In genomic region chr22:23402275-23403151, GRCh38 we compare ENCODE assay signal across 8 cellular contexts.
A peak's percentile ranks its signal among the peaks of the same experiment; 100 is the strongest.
DNase-seq lines count a peak whose midpoint lies in the region; TF ChIP-seq lines count a peak whose summit lies in the region.

No MANE protein-coding gene starts in this region.

- no peak overlapping the region for H3K27ac ChIP-seq in tibial artery

- peaks cover 0 to 12% (median 6%) of the 10 kb centered on the region in 4 donors for H3K4me1 ChIP-seq in tibial artery

- DNase-seq in DMS53 (lab: John Stamatoyannopoulos, UW) = peak; percentile 87
- DNase-seq in HFF-Myc (ENCODE audit: extremely low read depth, low read depth) = no peak
- peak; percentile 78 for DNase-seq in NCI-H2227 treated with DMSO at 0.1 percent for 48 hours (lab: John Stamatoyannopoulos, UW)
- DNase-seq in activated T-cell treated with anti-CD3 and anti-CD28 coated beads, Interleukin-2, amount 50 U/mL, for 1 hour = peak; percentile 58
- peak; percentile 53 for DNase-seq in fibroblast of pulmonary artery (ENCODE audit: low read depth)
- DNase-seq in tibial artery = peak in 1 of 2 donors; percentile 59
- DNase-seq in effector CD4-positive, alpha-beta T cell = no peak

- H3K4me3 Mint-ChIP-seq in nephron = peak overlapping the region; percentile 72 to 82 (median 74)

- H3K9me3 ChIP-seq in tibial artery = no peaks in the 10 kb centered on the region

- no peak overlapping the region for H3K4me3 ChIP-seq in HFF-Myc (replicated peaks; ENCODE audit: low read depth, low read length)
- no peak overlapping the region for H3K4me3 ChIP-seq in fibroblast of pulmonary artery (replicated peaks; ENCODE audit: low read depth, low read length)
- H3K4me3 ChIP-seq in tibial artery = peak overlapping the region; percentile 19 to 40

- intact Hi-C loops in tibial artery (cut with DNase I; ENCODE audit: low total_unique reads) = no loop called here

- H3K27me3 ChIP-seq in tibial artery = peaks cover 0 to 50% of the 10 kb centered on the region in 2 donors

- no peaks in the 10 kb centered on the region for H3K9me3 Mint-ChIP-seq in nephron

- TF ChIP-seq CTCF in HFF-Myc (IDR thresholded peaks at IDR 0.05; ENCODE audit: low read depth, low read length, missing control alignments) = peak; percentile 49
- TF ChIP-seq CTCF in fibroblast of pulmonary artery (IDR thresholded peaks at IDR 0.05; ENCODE audit: low read length, missing control alignments) = peak; percentile 37
- TF ChIP-seq CTCF in nephron (IDR thresholded peaks at IDR 0.05; ENCODE audit: unreplicated experiment in 3 of 3) = peak; percentile 74 to 76 (median 76)
- peak in 1 of 2 experiments; percentile 28 for TF ChIP-seq CTCF in tibial artery (IDR thresholded peaks at IDR 0.05)

- no peaks in the 10 kb centered on the region for H3K27me3 Mint-ChIP-seq in nephron (ENCODE audit: low read depth)

- H3K36me3 ChIP-seq in tibial artery = no peaks in the 10 kb centered on the region

- H3K27ac Mint-ChIP-seq in nephron = peak overlapping the region; percentile 76 to 93 (median 80)

- H3K4me1 Mint-ChIP-seq in nephron = no peaks in the 10 kb centered on the region

- H3K36me3 Mint-ChIP-seq in nephron (ENCODE audit: low read depth) = no peaks in the 10 kb centered on the region

Comparison
In these comparisons a context has a peak if more than half of its experiments do, and no peak if none do; other contexts are left out.
1. DNase-seq: peak in DMS53 (single experiment), NCI-H2227 treated with DMSO at 0.1 percent for 48 hours (single experiment), activated T-cell treated with anti-CD3 and anti-CD28 coated beads, Interleukin-2, amount 50 U/mL, for 1 hour (single experiment) and fibroblast of pulmonary artery (single experiment); none in HFF-Myc (single experiment) and effector CD4-positive, alpha-beta T cell (single experiment).
2. H3K4me3 ChIP-seq: peak in tibial artery (2 of 2); none in HFF-Myc (single experiment) and fibroblast of pulmonary artery (single experiment).